22 cellular contexts compared by ENCODE assay signal in genomic region chr4:7787681-7788141, GRCh38.
"Had no signal": no experiment of that assay in that cellular context is flagged by ENCODE, and none has a peak within 500 bp of the region (broad histone marks: within the 10 kb centered on the region; RNA-seq: fewer than 3 reads in every experiment).

No MANE protein-coding gene starts in this region.

- H3K4me3 Mint-ChIP-seq: activated CD4-positive, alpha-beta T cell treated with anti-CD3 and anti-CD28 coated beads for 36 hours; activated CD8-positive, alpha-beta T cell treated with anti-CD3 and anti-CD28 coated beads for 36 hours; activated T-cell treated with anti-CD3 and anti-CD28 coated beads, Interleukin-2, amount 50 U/mL, for 72 hours; brain had no signal

- H3K9me3 Mint-ChIP-seq: activated CD8-positive, alpha-beta T cell treated with anti-CD3 and anti-CD28 coated beads for 36 hours; activated naive CD4-positive, alpha-beta T cell treated with anti-CD3 and anti-CD28 coated beads, Interleukin-2, amount 50 U/mL, for 72 hours; activated T-cell treated with anti-CD3 and anti-CD28 coated beads, Interleukin-2, amount 50 U/mL, for 72 hours; activated T-helper 2 cell treated with anti-CD3 and anti-CD28 coated beads, Interferon-gamma antibody, Interleukin-2, Interleukin-4, amounts not matched to agents 10 μg/mL and 5 μg/mL and 100 μg/mL, durations not matched to agents 14 hours and 24 hours and 36 hours; brain had no signal

- H3K27ac Mint-ChIP-seq: activated CD4-positive, alpha-beta T cell treated with anti-CD3 and anti-CD28 coated beads for 36 hours; activated CD8-positive, alpha-beta T cell treated with anti-CD3 and anti-CD28 coated beads for 36 hours; activated naive CD4-positive, alpha-beta T cell treated with anti-CD3 and anti-CD28 coated beads, Interleukin-2, amount 50 U/mL, for 72 hours; activated T-cell treated with anti-CD3 and anti-CD28 coated beads, Interleukin-2, amount 50 U/mL, for 72 hours; activated T-helper 2 cell treated with anti-CD3 and anti-CD28 coated beads, Interferon-gamma antibody, Interleukin-2, Interleukin-4, amounts not matched to agents 10 μg/mL and 5 μg/mL and 100 μg/mL, durations not matched to agents 14 hours and 24 hours and 36 hours had no signal

- DNase-seq: activated CD4-positive, alpha-beta T cell treated with anti-CD3 and anti-CD28 coated beads for 36 hours; activated CD4-positive, alpha-beta T cell treated with anti-CD3 and anti-CD28 coated beads, Interleukin-2, amount 50 U/mL, for 1 hour; activated CD8-positive, alpha-beta memory T cell treated with anti-CD3 and anti-CD28 coated beads, Interleukin-2, amount 50 U/mL, for 4 hours; activated CD8-positive, alpha-beta T cell treated with anti-CD3 and anti-CD28 coated beads for 36 hours; activated naive CD4-positive, alpha-beta T cell treated with Interleukin-2 at 50 U/mL for 16 hours; activated T-cell treated with anti-CD3 and anti-CD28 coated beads, Interleukin-2, amount 50 U/mL, for 72 hours; amygdala; Karpas-422; MM.1S; NCI-H1105 treated with DMSO at 0.1 percent for 48 hours; NCI-H1436 treated with DMSO at 0.1 percent for 48 hours; NCI-H187; NCI-H2081; NCI-H446; NCI-H524; Peyer's patch; SIG-M5; T-helper 1 cell; WERI-Rb-1 had no signal

- ATAC-seq: activated CD4-positive, alpha-beta T cell treated with anti-CD3 and anti-CD28 coated beads for 36 hours; activated CD8-positive, alpha-beta T cell treated with anti-CD3 and anti-CD28 coated beads for 36 hours; activated naive CD4-positive, alpha-beta T cell treated with anti-CD3 and anti-CD28 coated beads, Interleukin-2, amount 50 U/mL, for 72 hours; activated T-cell treated with anti-CD3 and anti-CD28 coated beads, Interleukin-2, amount 50 U/mL, for 72 hours had no signal

- H3K27me3 Mint-ChIP-seq: activated CD4-positive, alpha-beta T cell treated with anti-CD3 and anti-CD28 coated beads for 36 hours; activated CD8-positive, alpha-beta T cell treated with anti-CD3 and anti-CD28 coated beads for 36 hours; brain had no signal
